In genomic region chr14:50542941-50543418, GRCh38 we compare ENCODE assay signal across 8 cellular contexts. TPM values are rescaled to one million over a fixed set of nuclear protein-coding genes. Genes with fewer than 3 reads are reported as not detected.
DNase-seq lines count a peak whose midpoint lies in the region; ATAC-seq and TF ChIP-seq lines count a peak whose summit lies in the region.

No MANE protein-coding gene starts in this region.

- peaks cover 0 to 8% of the 10 kb centered on the region in 2 donors for H3K27me3 Mint-ChIP-seq in effector memory CD8-positive, alpha-beta T cell
- H3K27me3 Mint-ChIP-seq in naive B cell: no peaks in the 10 kb centered on the region

- no peaks in the 10 kb centered on the region for H3K9me3 Mint-ChIP-seq in effector memory CD8-positive, alpha-beta T cell
- H3K9me3 Mint-ChIP-seq in naive B cell: peaks cover 0 to 4% (median 2%) of the 10 kb centered on the region in 7 donors

- DNase-seq in EL (peak; percentile 54), NCI-H1436 treated with DMSO at 0.1 percent for 48 hours (lab: John Stamatoyannopoulos, UW) (peak; percentile 88), naive B cell (peak; percentile 33), MG63 (no peak)
- DNase-seq in effector memory CD8-positive, alpha-beta T cell: peak; percentile 22 to 43 (median 31)

- no peak overlapping the region for H3K27ac Mint-ChIP-seq in effector memory CD8-positive, alpha-beta T cell
- H3K27ac Mint-ChIP-seq in naive B cell: no peak overlapping the region

- H3K9me2 ChIP-seq in SU-DHL-6 (replicated peaks; ENCODE audit: insufficient read depth, low read length): no peaks in the 10 kb centered on the region

- H4K20me1 ChIP-seq in SU-DHL-6 (ENCODE audit: low read depth, low read length): no peaks in the 10 kb centered on the region

- H3K79me2 ChIP-seq in SU-DHL-6 (ENCODE audit: insufficient read depth, low read length): no peaks in the 10 kb centered on the region

- no peaks in the 10 kb centered on the region for H3K9me3 ChIP-seq in SU-DHL-6 (ENCODE audit: insufficient read depth, low read length)
- H3K9me3 ChIP-seq in MG63: no peaks in the 10 kb centered on the region

- no peaks in the 10 kb centered on the region for H3K36me3 Mint-ChIP-seq in effector memory CD8-positive, alpha-beta T cell (ENCODE audit: insufficient read depth)
- H3K36me3 Mint-ChIP-seq in naive B cell: no peaks in the 10 kb centered on the region

- H3K27ac ChIP-seq in SU-DHL-6 (ENCODE audit: low read depth, low read length): no peak overlapping the region

- no peak overlapping the region for H3K4me2 ChIP-seq in SU-DHL-6 (ENCODE audit: low read depth, low read length, poor library complexity, severe bottlenecking)

- no peaks in the 10 kb centered on the region for H3F3A ChIP-seq in SU-DHL-6 (ENCODE audit: insufficient read depth)

- no peak overlapping the region for H2AFZ ChIP-seq in SU-DHL-6 (ENCODE audit: low read depth, low read length, severe bottlenecking)

- H3K4me1 Mint-ChIP-seq in effector memory CD8-positive, alpha-beta T cell (ENCODE audit: low read depth in 2 of 2): peaks cover 2 to 18% of the 10 kb centered on the region in 2 donors
- H3K4me1 Mint-ChIP-seq in naive B cell: peaks cover 0 to 10% (median 2%) of the 10 kb centered on the region in 3 donors

- no peak overlapping the region for H3K4me3 Mint-ChIP-seq in effector memory CD8-positive, alpha-beta T cell
- H3K4me3 Mint-ChIP-seq in naive B cell: no peak overlapping the region

- H3K36me3 ChIP-seq in SU-DHL-6 (ENCODE audit: low read length) (no peaks in the 10 kb centered on the region), MG63 (no peaks in the 10 kb centered on the region)

- peak; percentile 28 for TF ChIP-seq CTCF in SU-DHL-6 (IDR thresholded peaks at IDR 0.05; ENCODE audit: insufficient read depth, low read length, poor library complexity, severe bottlenecking)

- H3K9ac ChIP-seq in SU-DHL-6 (ENCODE audit: low read length): no peak overlapping the region

- H3K4me3 ChIP-seq in SU-DHL-6 (ENCODE audit: insufficient read depth, low read length, poor library complexity, severe bottlenecking): no peak overlapping the region
- H3K4me3 ChIP-seq in MG63: no peak overlapping the region

- no peak for TF ChIP-seq POLR2A in GM18505 (IDR thresholded peaks at IDR 0.05; ENCODE audit: borderline replicate concordance, extremely low read depth, insufficient read depth, insufficient read length)

- H3K27me3 ChIP-seq in SU-DHL-6 (ENCODE audit: low read length) (no peaks in the 10 kb centered on the region), MG63 (no peaks in the 10 kb centered on the region)

- ATAC-seq in GM21619 (IDR thresholded peaks at IDR 0.05; ENCODE audit: unreplicated experiment) (peak; percentile 82), naive B cell (ENCODE audit: low read depth in 2 of 2) (peak; percentile 70 to 71), GM18505 (IDR thresholded peaks at IDR 0.05; ENCODE audit: unreplicated experiment) (no peak)
- peak; percentile 78 for ATAC-seq in effector memory CD8-positive, alpha-beta T cell (replicated peaks)

RNA-seq across cellular contexts. Expression of gene MAP4K5, which starts 10.6 kb away (rescaled TPM):
- 10 to 100 TPM; 25.8 to 45.3 (median 35.4) TPM for polyA plus RNA-seq in naive B cell (ENCODE audit: low read depth in 6 of 6)
- total RNA-seq in MG63 (2014; rRNA removed; shearing (Covaris generic); ENCODE audit: low replicate concordance): 26.3 and 120 TPM in 2 replicates

RNA-seq across cellular contexts. Expression of gene ATL1, which starts 17.0 kb away (rescaled TPM):
- polyA plus RNA-seq in naive B cell (ENCODE audit: low read depth in 6 of 6): 1 to 10 TPM; 2.1 to 7.1 (median 5.2) TPM
- 0.10 TPM in 1 of 2 replicates, not detected in the other for total RNA-seq in MG63 (2014; rRNA removed; shearing (Covaris generic); ENCODE audit: low replicate concordance)
